8 cellular contexts compared by ENCODE assay signal in genomic region chr7:77393261-77393660, GRCh38. TPM values are rescaled to one million over a fixed set of nuclear protein-coding genes. Genes with fewer than 3 reads are reported as not detected.
DNase-seq lines count a peak whose midpoint lies in the region; ATAC-seq and TF ChIP-seq lines count a peak whose summit lies in the region.

No MANE protein-coding gene starts in this region.

- H3K4me1 Mint-ChIP-seq in CD4-positive, alpha-beta T cell (ENCODE audit: low read depth), result peaks cover 11% of the 10 kb centered on the region
- H3K4me1 Mint-ChIP-seq in activated naive CD8-positive, alpha-beta T cell treated with anti-CD3 and anti-CD28 coated beads for 36 hours, result peaks cover 33% of the 10 kb centered on the region

- ATAC-seq in CD4-positive, alpha-beta T cell (ENCODE audit: poor library complexity), result peak; percentile 52
- peak; percentile 95 for ATAC-seq in GM19463 (IDR thresholded peaks at IDR 0.05; ENCODE audit: unreplicated experiment)
- ATAC-seq in HG03439 (IDR thresholded peaks at IDR 0.05; ENCODE audit: unreplicated experiment), result peak; percentile 91

- CTCF ChIA-PET in CD4-positive, alpha-beta T cell (lab: Charles Lee), result interaction anchor here (0.6 kb wide), 1 partner anchor 9 kb away, joined by 5 read pairs; no protein-coding TSS in a partner anchor

- POLR2A ChIA-PET in CD4-positive, alpha-beta T cell (lab: Charles Lee), result no interaction called here

- no peak overlapping the region for H3K27ac Mint-ChIP-seq in CD4-positive, alpha-beta T cell
- peak overlapping the region; percentile 69 for H3K27ac Mint-ChIP-seq in activated naive CD8-positive, alpha-beta T cell treated with anti-CD3 and anti-CD28 coated beads for 36 hours

- TF ChIP-seq CTCF in CD4-positive, alpha-beta T cell (IDR thresholded peaks at IDR 0.05), result no peak

- intact Hi-C loops in CD4-positive, alpha-beta T cell (cut with DNase I, micrococcal nuclease), result no loop called here

- H3K9me3 ChIP-seq in CD4-positive, alpha-beta T cell (ENCODE audit: control insufficient read depth, low read length), result no peaks in the 10 kb centered on the region

- DNase-seq in CD4-positive, alpha-beta T cell, result no peak
- peak; percentile 65 for DNase-seq in activated naive CD8-positive, alpha-beta T cell treated with anti-CD3 and anti-CD28 coated beads for 36 hours
- DNase-seq in DMS153 treated with DMSO at 0.1 percent for 48 hours (lab: John Stamatoyannopoulos, UW; ENCODE audit: unreplicated experiment), result no peak
- DNase-seq in amniotic stem cell (lab: John Stamatoyannopoulos, UW), result no peak
- DNase-seq in NCI-H1694 treated with DMSO at 0.1 percent for 48 hours (lab: John Stamatoyannopoulos, UW), result no peak
- no peak for DNase-seq in NCI-H510A (lab: John Stamatoyannopoulos, UW)

- H3K27me3 Mint-ChIP-seq in CD4-positive, alpha-beta T cell, result no peaks in the 10 kb centered on the region
- H3K27me3 Mint-ChIP-seq in activated naive CD8-positive, alpha-beta T cell treated with anti-CD3 and anti-CD28 coated beads for 36 hours, result no peaks in the 10 kb centered on the region

- H3K36me3 Mint-ChIP-seq in CD4-positive, alpha-beta T cell (ENCODE audit: low read depth), result peaks cover 63% of the 10 kb centered on the region
- peaks cover 29% of the 10 kb centered on the region for H3K36me3 Mint-ChIP-seq in activated naive CD8-positive, alpha-beta T cell treated with anti-CD3 and anti-CD28 coated beads for 36 hours

- H3K4me3 Mint-ChIP-seq in CD4-positive, alpha-beta T cell, result no peak overlapping the region
- H3K4me3 Mint-ChIP-seq in activated naive CD8-positive, alpha-beta T cell treated with anti-CD3 and anti-CD28 coated beads for 36 hours, result no peak overlapping the region

- no peak overlapping the region for H3K27ac ChIP-seq in CD4-positive, alpha-beta T cell (ENCODE audit: low read depth, low read length)

- no peaks in the 10 kb centered on the region for H3K27me3 ChIP-seq in CD4-positive, alpha-beta T cell (ENCODE audit: control insufficient read depth, insufficient read depth, low read length)

- H3K9me3 Mint-ChIP-seq in CD4-positive, alpha-beta T cell, result no peaks in the 10 kb centered on the region
- no peaks in the 10 kb centered on the region for H3K9me3 Mint-ChIP-seq in activated naive CD8-positive, alpha-beta T cell treated with anti-CD3 and anti-CD28 coated beads for 36 hours

RNA-seq across cellular contexts. Expression of gene GSAP, which starts 22.9 kb away (rescaled TPM):
- total RNA-seq in CD4-positive, alpha-beta T cell, result 10 to 100 TPM; 19.1 to 19.5 TPM
- total RNA-seq in activated naive CD8-positive, alpha-beta T cell treated with anti-CD3 and anti-CD28 coated beads for 36 hours, result 1 to 10 TPM; 1.7 TPM

Comparison
In these comparisons a context has a peak if more than half of its experiments do, and no peak if none do; other contexts are left out.
1. RNA of gene GSAP, which starts 22.9 kb away (total RNA-seq): 19.1 to 19.5 TPM in CD4-positive, alpha-beta T cell; 1.7 TPM in activated naive CD8-positive, alpha-beta T cell treated with anti-CD3 and anti-CD28 coated beads for 36 hours; every median in the first group is over 4 times any median in the second.
2. Peak in every context shown above with its lines, with median percentiles within 50 percentile points of each other: ATAC-seq.